ENCODE assay signal across 21 cellular contexts in genomic region chr19:14354445-14354844, GRCh38. TPM values are rescaled to one million over a fixed set of nuclear protein-coding genes. Genes with fewer than 3 reads are reported as not detected.
DNase-seq lines count a peak whose midpoint lies in the region; ATAC-seq, FAIRE-seq and TF ChIP-seq lines count a peak whose summit lies in the region.
"Had no signal": no experiment of that assay in that cellular context is flagged by ENCODE, and none has a peak within 500 bp of the region (broad histone marks: within the 10 kb centered on the region; RNA-seq: fewer than 3 reads in every experiment).

No MANE protein-coding gene starts in this region.

- POLR2A ChIA-PET in A549 (lab: Yijun Ruan, JAX) (no interaction called here), RWPE1 (lab: Yijun Ruan, JAX; ENCODE audit: low non-redundant PET) (no interaction called here)

- no peak overlapping the region for H3K4me2 ChIP-seq in A549
- H3K4me2 ChIP-seq: smooth muscle cell had no signal

- no peaks in the 10 kb centered on the region for H3K27me3 ChIP-seq in effector memory CD4-positive, alpha-beta T cell (replicated peaks; ENCODE audit: control insufficient read depth, insufficient read depth, low read length, poor library complexity, severe bottlenecking)
- H3K27me3 ChIP-seq: esophagus muscularis mucosa, SJSA1, vagina had no signal

- no peak for TF ChIP-seq EP300 in A549 (IDR thresholded peaks at IDR 0.05)

- no peaks in the 10 kb centered on the region for H3K36me3 ChIP-seq in effector memory CD4-positive, alpha-beta T cell (ENCODE audit: control insufficient read depth, insufficient read depth, low read length)
- H3K36me3 ChIP-seq: esophagus muscularis mucosa, gastrocnemius medialis, SJSA1, vagina had no signal

- FAIRE-seq in A549 (lab: Jason Lieb, UNC), result no peak

- no peak overlapping the region for H3K4me3 ChIP-seq in A549
- H3K4me3 ChIP-seq in effector memory CD4-positive, alpha-beta T cell (ENCODE audit: insufficient read depth, low read depth, low read length, poor library complexity, severe bottlenecking), result no peak overlapping the region
- no peak overlapping the region for H3K4me3 ChIP-seq in coronary artery
- H3K4me3 ChIP-seq: esophagus muscularis mucosa, gastrocnemius medialis, lung, SJSA1, smooth muscle cell, vagina had no signal

- CTCF ChIA-PET in A549 (lab: Yijun Ruan, JAX) (interaction anchor here (1.6 kb wide), 2 partner anchors 137 to 218 kb away, joined by 4 read pairs; partner anchors contain the start of gene ASF1B), RWPE1 (lab: Yijun Ruan, JAX) (no interaction called here)

- no peaks in the 10 kb centered on the region for H3K9me3 ChIP-seq in A549
- no peaks in the 10 kb centered on the region for H3K9me3 ChIP-seq in effector memory CD4-positive, alpha-beta T cell (ENCODE audit: control insufficient read depth, low read length)
- H3K9me3 ChIP-seq: esophagus muscularis mucosa, gastrocnemius medialis, SJSA1, vagina had no signal

- ATAC-seq in A549 (peak in 1 of 2 experiments; percentile 45; a peak in 2 of 6 replicates), GM21360 (IDR thresholded peaks at IDR 0.05; ENCODE audit: unreplicated experiment) (no peak), GM18861 (IDR thresholded peaks at IDR 0.05; ENCODE audit: unreplicated experiment) (no peak)
- ATAC-seq: activated naive CD4-positive, alpha-beta T cell treated with anti-CD3 and anti-CD28 coated beads, Interleukin-2, amount 50 U/mL, for 72 hours; gastrocnemius medialis had no signal

- 0 out of 3 replicates have a peak, but pooled peaks cover 4% of the 10 kb centered on the region for H3K4me1 ChIP-seq in A549
- H3K4me1 ChIP-seq in effector memory CD4-positive, alpha-beta T cell (ENCODE audit: control insufficient read depth, insufficient read depth, low read length, poor library complexity, severe bottlenecking), result peaks cover 13% of the 10 kb centered on the region
- H3K4me1 ChIP-seq: esophagus muscularis mucosa, gastrocnemius medialis, SJSA1, vagina had no signal

- in situ Hi-C loops in GM13976 (cut with MboI; ENCODE audit: low sequenced_read_pairs, unreplicated experiment), result no loop called here

- no peak for DNase-seq in A549 (ENCODE audit: low read depth in 1 of 2, low spot score in 1 of 2)
- DNase-seq in GM13976 (ENCODE audit: low spot score), result peak; percentile 46
- peak; percentile 55 for DNase-seq in RWPE1 (ENCODE audit: low spot score)
- no peak for DNase-seq in effector memory CD4-positive, alpha-beta T cell
- DNase-seq in amniotic stem cell (lab: John Stamatoyannopoulos, UW), result no peak
- DNase-seq in coronary artery (ENCODE audit: low spot score), result no peak
- DNase-seq: activated B cell treated with CpG ODN at 0.5 μM for 24 hours; activated T-cell treated with anti-CD3 and anti-CD28 coated beads, Interleukin-2, amount 50 U/mL, for 24 hours; cerebellar nuclear complex; DMS79 treated with DMSO at 0.1 percent for 48 hours; effector CD8-positive, alpha-beta T cell; gastrocnemius medialis; substantia nigra had no signal

- no peak for TF ChIP-seq RAD21 in A549 (conservative IDR thresholded peaks at IDR 0.05 in 1 of 2, IDR thresholded peaks at IDR 0.05 in 1 of 2)

- no peak overlapping the region for H3K27ac ChIP-seq in A549
- no peak overlapping the region for H3K27ac ChIP-seq in RWPE1
- H3K27ac ChIP-seq in effector memory CD4-positive, alpha-beta T cell (ENCODE audit: insufficient read depth, low read length, poor library complexity, severe bottlenecking), result peak overlapping the region; percentile 47
- H3K27ac ChIP-seq in coronary artery, result no peak overlapping the region
- H3K27ac ChIP-seq: esophagus muscularis mucosa, gastrocnemius medialis, SJSA1, vagina had no signal

- TF ChIP-seq CTCF in A549 (IDR thresholded peaks at IDR 0.05) (no peak), GM13976 (IDR thresholded peaks at IDR 0.05; ENCODE audit: borderline replicate concordance, control extremely low read depth, extremely low read depth, insufficient read depth, missing control alignments) (no peak), RWPE1 (conservative IDR thresholded peaks at IDR 0.05; ENCODE audit: low read depth) (no peak), coronary artery (IDR thresholded peaks at IDR 0.05) (no peak)

- WGBS in A549 (ENCODE audit: missing lambda C conversion rate), result 89% methylated on average over 4 of the region's 4 CpGs

- no peak for TF ChIP-seq POLR2A in A549 (IDR thresholded peaks at IDR 0.05; ENCODE audit: low read length)

TF ChIP-seq in A549, 52 proteins besides CTCF, POLR2A, EP300 and RAD21:
- TF ChIP-seq USF2 (IDR thresholded peaks at IDR 0.05), result 0 out of 2 replicates have a peak, but pooled peaks have one; percentile 45
- TF ChIP-seq BHLHE40 (IDR thresholded peaks at IDR 0.05; ENCODE audit: low read depth, low read length), result no peak

RNA-seq across cellular contexts. Expression of gene ADGRE5, which starts 26.8 kb away (rescaled TPM):
- 16.9 and 19.8 TPM in 2 replicates for polyA plus RNA-seq in A549 (2011; rRNA removed)
- 17.8 and 21.7 TPM in 2 replicates for polyA plus RNA-seq in A549 (2012; cell fraction: cytosol; rRNA removed)
- polyA plus RNA-seq in A549 (2012; cell fraction: nucleus; rRNA removed), result 86.3 and 101 TPM in 2 replicates
- polyA plus RNA-seq in A549 (2017; fragmentation: RNase III; extraction: RNeasy Plus Mini Kit Qiagen cat#74134 plus additional on column Dnase treatment), result 32.8 to 34.1 TPM (median 33.1 TPM) in 3 replicates
- 20.7 and 24.9 TPM in 2 replicates for polyA minus RNA-seq in A549 (2011; rRNA and poly(A)+ RNA removed)

Comparison
In these comparisons a context has a peak if more than half of its experiments do, and no peak if none do; other contexts are left out.
1. DNase-seq: peak in GM13976 (single experiment) and RWPE1 (single experiment); none in A549 (0 of 2), effector memory CD4-positive, alpha-beta T cell (0 of 3), amniotic stem cell (single experiment) and coronary artery (single experiment).